Comparison of ENCODE assay signal across 31 cellular contexts in genomic region chr10:28135258-28135657, GRCh38.
DNase-seq lines count a peak whose midpoint lies in the region; ATAC-seq and TF ChIP-seq lines count a peak whose summit lies in the region.
"Had no signal": no experiment of that assay in that cellular context is flagged by ENCODE, and none has a peak within 500 bp of the region (broad histone marks: within the 10 kb centered on the region; RNA-seq: fewer than 3 reads in every experiment).

No MANE protein-coding gene starts in this region.

- ATAC-seq in right cardiac atrium (no peak), GM19463 (IDR thresholded peaks at IDR 0.05; ENCODE audit: unreplicated experiment) (no peak)
- ATAC-seq: activated CD8-positive, alpha-beta memory T cell treated with anti-CD3 and anti-CD28 coated beads, Interleukin-2, amount 10 ng/mL, durations not matched to agents 7 days and 5 days; activated T-cell treated with anti-CD3 and anti-CD28 coated beads, Interleukin-2, amount 50 U/mL, for 72 hours; esophagus mucosa; sciatic nerve; SK-N-SH treated with all-trans-retinoic acid at 6 μM for 48 hours; stimulated activated effector memory CD8-positive, alpha-beta T cell treated with anti-CD3 and anti-CD28 coated beads, Interleukin-12 subunit alpha, Interleukin-12 subunit beta, amount 100 ng/mL, for 72 hours had no signal

- H3K27ac Mint-ChIP-seq in HFFc6 (peak overlapping the region; percentile 53; the same call in 1 of the 2 replicates), chondrocyte (ENCODE audit: unreplicated experiment) (no peak overlapping the region)
- H3K27ac Mint-ChIP-seq: activated CD8-positive, alpha-beta memory T cell treated with anti-CD3 and anti-CD28 coated beads, Interleukin-2, amount 10 ng/mL, durations not matched to agents 7 days and 5 days; activated T-cell treated with anti-CD3 and anti-CD28 coated beads, Interleukin-2, amount 50 U/mL, for 72 hours; CD4-positive, alpha-beta T cell; memory B cell; neural progenitor cell; stimulated activated effector memory CD8-positive, alpha-beta T cell treated with anti-CD3 and anti-CD28 coated beads, Interleukin-12 subunit alpha, Interleukin-12 subunit beta, amount 100 ng/mL, for 72 hours; T-helper 2 cell treated with Interferon-gamma antibody and Interleukin-4, amounts not matched to agents 5 μg/mL and 100 μg/mL, for 36 hours had no signal

- H3K4me1 ChIP-seq in cardiac muscle cell (ENCODE audit: low read depth): no peaks in the 10 kb centered on the region
- no peaks in the 10 kb centered on the region for H3K4me1 ChIP-seq in right cardiac atrium (ENCODE audit: control insufficient read depth, insufficient read depth, low read length)
- H3K4me1 ChIP-seq in osteoblast (ENCODE audit: insufficient read depth, low read length): peaks cover 20% of the 10 kb centered on the region
- H3K4me1 ChIP-seq in mesendoderm (ENCODE audit: control insufficient read depth, low read depth, low read length): no peaks in the 10 kb centered on the region
- H3K4me1 ChIP-seq: breast epithelium, colonic mucosa, neural progenitor cell had no signal

- H4K20me1 ChIP-seq in osteoblast (ENCODE audit: insufficient read depth, low read length): no peaks in the 10 kb centered on the region

- peak in 1 of 2 donors; percentile 17 for DNase-seq in cardiac muscle cell (ENCODE audit: low read depth in 1 of 2, low spot score in 1 of 2)
- no peak for DNase-seq in right cardiac atrium
- peak; percentile 55 for DNase-seq in HFFc6
- DNase-seq in chondrocyte (ENCODE audit: low spot score): no peak
- DNase-seq in osteoblast (ENCODE audit: insufficient read length, low spot score, missing footprints): no peak
- DNase-seq in mesendoderm: no peak
- no peak for DNase-seq in AML-193 (lab: John Stamatoyannopoulos, UW)
- DNase-seq: activated CD4-positive, alpha-beta T cell treated with anti-CD3 and anti-CD28 coated beads, Interleukin-2, amount 50 U/mL, for 1 hour; activated CD8-positive, alpha-beta memory T cell treated with anti-CD3 and anti-CD28 coated beads, Interleukin-2, amount 10 ng/mL, durations not matched to agents 7 days and 5 days; activated naive CD4-positive, alpha-beta T cell treated with Interleukin-2 at 50 U/mL for 16 hours; activated T-cell treated with anti-CD3 and anti-CD28 coated beads, Interleukin-2, amount 50 U/mL, for 72 hours; CD4-positive, alpha-beta T cell; colonic mucosa; H7; KBM-7; MM.1S; NCI-H1417 treated with DMSO at 0.1 percent for 48 hours; NCI-H2081; NCI-H774; posterior cingulate gyrus; stimulated activated CD4-positive, alpha-beta T cell treated with anti-CD3 and anti-CD28 coated beads, Interleukin-4, amount 100 ng/mL, for 24 hours; trophoblast cell had no signal

- H3K4me2 ChIP-seq in osteoblast (ENCODE audit: insufficient read depth, low read length) (no peak overlapping the region), mesendoderm (ENCODE audit: low read length) (no peak overlapping the region)
- H3K4me2 ChIP-seq: neural progenitor cell had no signal

- H3K18ac ChIP-seq in mesendoderm (ENCODE audit: low read length): no peak overlapping the region

- no peak overlapping the region for H2AK5ac ChIP-seq in mesendoderm (ENCODE audit: low read length)

- H3K4me1 Mint-ChIP-seq in HFFc6 (ENCODE audit: low read depth) (peaks cover 84% of the 10 kb centered on the region), chondrocyte (ENCODE audit: low read depth) (peaks cover 26% of the 10 kb centered on the region)
- H3K4me1 Mint-ChIP-seq: activated CD8-positive, alpha-beta memory T cell treated with anti-CD3 and anti-CD28 coated beads, Interleukin-2, amount 10 ng/mL, durations not matched to agents 7 days and 5 days; memory B cell; neural progenitor cell; stimulated activated effector memory CD8-positive, alpha-beta T cell treated with anti-CD3 and anti-CD28 coated beads, Interleukin-12 subunit alpha, Interleukin-12 subunit beta, amount 100 ng/mL, for 72 hours had no signal

- no peak overlapping the region for H2BK15ac ChIP-seq in mesendoderm (replicated peaks; ENCODE audit: low read depth)

- no peak overlapping the region for H3K4me3 Mint-ChIP-seq in HFFc6
- no peak overlapping the region for H3K4me3 Mint-ChIP-seq in chondrocyte (ENCODE audit: unreplicated experiment)
- H3K4me3 Mint-ChIP-seq: activated CD8-positive, alpha-beta memory T cell treated with anti-CD3 and anti-CD28 coated beads, Interleukin-2, amount 10 ng/mL, durations not matched to agents 7 days and 5 days; activated T-cell treated with anti-CD3 and anti-CD28 coated beads, Interleukin-2, amount 50 U/mL, for 72 hours; CD4-positive, alpha-beta T cell; memory B cell; neural progenitor cell; stimulated activated effector memory CD8-positive, alpha-beta T cell treated with anti-CD3 and anti-CD28 coated beads, Interleukin-12 subunit alpha, Interleukin-12 subunit beta, amount 100 ng/mL, for 72 hours; T-helper 2 cell treated with Interferon-gamma antibody and Interleukin-4, amounts not matched to agents 5 μg/mL and 100 μg/mL, for 36 hours had no signal

- H2BK120ac ChIP-seq in mesendoderm (ENCODE audit: low read depth, low read length): no peak overlapping the region

- TF ChIP-seq CTCF in cardiac muscle cell (IDR thresholded peaks at IDR 0.05; ENCODE audit: low read depth, low read length): peak; percentile 13
- peak; percentile 62 for TF ChIP-seq CTCF in HFFc6 (IDR thresholded peaks at IDR 0.05)
- peak; percentile 11 for TF ChIP-seq CTCF in chondrocyte (IDR thresholded peaks at IDR 0.05)
- peak; percentile 43 for TF ChIP-seq CTCF in osteoblast (IDR thresholded peaks at IDR 0.05; ENCODE audit: extremely low read depth, low read depth, low read length)

- H3K56ac ChIP-seq in mesendoderm (ENCODE audit: low read length): no peak overlapping the region

- H3K27ac ChIP-seq in cardiac muscle cell (no peak overlapping the region), right cardiac atrium (ENCODE audit: low read length) (no peak overlapping the region), osteoblast (ENCODE audit: low read depth, low read length) (no peak overlapping the region), mesendoderm (ENCODE audit: low read depth, low read length) (no peak overlapping the region)
- H3K27ac ChIP-seq: breast epithelium, colonic mucosa, neural progenitor cell had no signal

- no peak overlapping the region for H2BK5ac ChIP-seq in mesendoderm (ENCODE audit: low read length)

- peaks cover 37% of the 10 kb centered on the region for H3K9me3 Mint-ChIP-seq in HFFc6
- H3K9me3 Mint-ChIP-seq in chondrocyte (ENCODE audit: low read depth): peaks cover 29% of the 10 kb centered on the region

- no peaks in the 10 kb centered on the region for H3K79me1 ChIP-seq in mesendoderm (ENCODE audit: low read length)

- no peak overlapping the region for H4K5ac ChIP-seq in mesendoderm (ENCODE audit: low read length)

- no peak overlapping the region for H3K9ac ChIP-seq in mesendoderm (ENCODE audit: low read length)
- H3K9ac ChIP-seq: neural progenitor cell had no signal

- peaks cover 39% of the 10 kb centered on the region for H3K36me3 Mint-ChIP-seq in HFFc6 (ENCODE audit: low read depth)
- H3K36me3 Mint-ChIP-seq in chondrocyte (ENCODE audit: low read depth): peaks cover 18% of the 10 kb centered on the region
- H3K36me3 Mint-ChIP-seq: stimulated activated effector memory CD8-positive, alpha-beta T cell treated with anti-CD3 and anti-CD28 coated beads, Interleukin-12 subunit alpha, Interleukin-12 subunit beta, amount 100 ng/mL, for 72 hours had no signal

- no peaks in the 10 kb centered on the region for H3K27me3 Mint-ChIP-seq in HFFc6 (ENCODE audit: insufficient read depth)
- no peaks in the 10 kb centered on the region for H3K27me3 Mint-ChIP-seq in chondrocyte (ENCODE audit: low read depth)
- H3K27me3 Mint-ChIP-seq: activated CD8-positive, alpha-beta memory T cell treated with anti-CD3 and anti-CD28 coated beads, Interleukin-2, amount 10 ng/mL, durations not matched to agents 7 days and 5 days; CD4-positive, alpha-beta T cell; memory B cell had no signal

- H3K4me3 ChIP-seq in cardiac muscle cell (no peak overlapping the region), right cardiac atrium (ENCODE audit: low read length) (no peak overlapping the region), osteoblast (ENCODE audit: insufficient read depth, low read length) (no peak overlapping the region), mesendoderm (ENCODE audit: low read length) (no peak overlapping the region)
- H3K4me3 ChIP-seq: breast epithelium, colonic mucosa, neural progenitor cell had no signal

- intact Hi-C loops in right cardiac atrium (cut with DNase I): no loop called here

- H4K8ac ChIP-seq in mesendoderm (ENCODE audit: low read depth, low read length): no peak overlapping the region

- H3K27me3 ChIP-seq in cardiac muscle cell (no peaks in the 10 kb centered on the region), right cardiac atrium (ENCODE audit: control insufficient read depth, insufficient read depth) (no peaks in the 10 kb centered on the region), osteoblast (ENCODE audit: insufficient read depth, low read length) (no peaks in the 10 kb centered on the region), mesendoderm (ENCODE audit: insufficient read depth, low read length, poor library complexity) (no peaks in the 10 kb centered on the region)
- H3K27me3 ChIP-seq: breast epithelium, colonic mucosa, neural progenitor cell had no signal

- H3K9me3 ChIP-seq in cardiac muscle cell (ENCODE audit: low read depth) (no peaks in the 10 kb centered on the region), right cardiac atrium (ENCODE audit: control insufficient read depth, low read length) (peaks cover 1% of the 10 kb centered on the region), osteoblast (ENCODE audit: low read depth, low read length) (peaks cover 2% of the 10 kb centered on the region)
- H3K9me3 ChIP-seq: colonic mucosa had no signal

- no peak overlapping the region for H3K4ac ChIP-seq in mesendoderm (ENCODE audit: low read depth, low read length)

- no peak overlapping the region for H2AFZ ChIP-seq in osteoblast (ENCODE audit: low read length)
- H2AFZ ChIP-seq: neural progenitor cell had no signal

- H3K79me2 ChIP-seq in osteoblast (ENCODE audit: insufficient read depth, low read length) (no peaks in the 10 kb centered on the region), mesendoderm (ENCODE audit: control insufficient read depth, insufficient read depth, low read length) (no peaks in the 10 kb centered on the region)

- no peak overlapping the region for H3K23ac ChIP-seq in mesendoderm (ENCODE audit: low read length)

- peaks cover 9% of the 10 kb centered on the region for H3K36me3 ChIP-seq in cardiac muscle cell
- no peaks in the 10 kb centered on the region for H3K36me3 ChIP-seq in osteoblast (ENCODE audit: insufficient read depth, low read length)
- no peaks in the 10 kb centered on the region for H3K36me3 ChIP-seq in mesendoderm (ENCODE audit: control insufficient read depth, insufficient read depth, low read length)
- H3K36me3 ChIP-seq: breast epithelium, colonic mucosa had no signal

Comparison
In these comparisons a context has a peak if more than half of its experiments do, and no peak if none do; other contexts are left out.
1. CTCF ChIP-seq: peak in every context shown above with its lines; median percentile 62 in HFFc6; 43 in osteoblast; 13 in cardiac muscle cell; 11 in chondrocyte.